In genomic region chr3:61903931-61904657, GRCh38 we compare ENCODE assay signal across 8 cellular contexts.
DNase-seq lines count a peak whose midpoint lies in the region; ATAC-seq and TF ChIP-seq lines count a peak whose summit lies in the region.

No MANE protein-coding gene starts in this region.

- H3K79me1 ChIP-seq in mesenchymal stem cell (replicated peaks; ENCODE audit: low read length, poor library complexity, severe bottlenecking) = peaks cover 37% of the 10 kb centered on the region

- no peak overlapping the region for H2BK120ac ChIP-seq in mesenchymal stem cell (ENCODE audit: low read depth, low read length)

- H3K9me3 Mint-ChIP-seq in brain (peaks cover 0 to 2% (median 0%) of the 10 kb centered on the region in 5 experiments), endothelial cell (ENCODE audit: unreplicated experiment) (no peaks in the 10 kb centered on the region)

- no peak overlapping the region for H2BK15ac ChIP-seq in mesenchymal stem cell (ENCODE audit: low read depth, poor library complexity, severe bottlenecking)

- no peaks in the 10 kb centered on the region for H3K9me3 ChIP-seq in mesenchymal stem cell (ENCODE audit: control insufficient read depth, low read length)

- no peak overlapping the region for H2BK12ac ChIP-seq in mesenchymal stem cell (ENCODE audit: low read length in 2 of 2)

- no peak overlapping the region for H3K4ac ChIP-seq in mesenchymal stem cell (ENCODE audit: low read depth in 1 of 2, low read length in 2 of 2)

- no peak overlapping the region for H2AK5ac ChIP-seq in mesenchymal stem cell (ENCODE audit: low read length, severe bottlenecking)

- DNase-seq in GM12865 (ENCODE audit: low read depth) (peak; percentile 6), mesenchymal stem cell (peak; percentile 26), OCI-M1 (lab: John Stamatoyannopoulos, UW) (no peak), ACHN (no peak), endothelial cell (ENCODE audit: low spot score) (no peak)
- no peak for DNase-seq in central memory CD4-positive, alpha-beta T cell

- H3K23ac ChIP-seq in mesenchymal stem cell (ENCODE audit: low read length in 2 of 2) = no peak overlapping the region

- no peaks in the 10 kb centered on the region for H3K27me3 ChIP-seq in mesenchymal stem cell (ENCODE audit: control insufficient read depth in 1 of 2, insufficient read depth in 1 of 2, low read length in 2 of 2)

- no peak overlapping the region for H4K8ac ChIP-seq in mesenchymal stem cell (ENCODE audit: low read length)

- H3K27me3 Mint-ChIP-seq in brain (no peaks in the 10 kb centered on the region), endothelial cell (ENCODE audit: unreplicated experiment) (peaks cover 6% of the 10 kb centered on the region)

- H3K9ac ChIP-seq in mesenchymal stem cell (ENCODE audit: low read length) = peak overlapping the region; percentile 46

- H4K91ac ChIP-seq in mesenchymal stem cell (ENCODE audit: low read length) = no peak overlapping the region

- ATAC-seq in HG03432 (IDR thresholded peaks at IDR 0.05; ENCODE audit: unreplicated experiment) = peak; percentile 65

- no peak overlapping the region for H3K4me2 ChIP-seq in mesenchymal stem cell (ENCODE audit: low read length, poor library complexity, severe bottlenecking)

- H3K4me3 Mint-ChIP-seq in brain (peak overlapping the region; percentile 14 to 40 (median 19)), endothelial cell (ENCODE audit: unreplicated experiment) (no peak overlapping the region)

- in situ Hi-C loops in ACHN (cut with HindIII; ENCODE audit: low pct_ligation_motif_present, low pct_unique_long_range_greater_than_20kb, low sequenced_read_pairs) = no loop called here

- peaks cover 4% of the 10 kb centered on the region for H3K4me1 ChIP-seq in mesenchymal stem cell (ENCODE audit: control insufficient read depth, insufficient read depth, low read depth, low read length)

- H3K14ac ChIP-seq in mesenchymal stem cell (ENCODE audit: low read length in 2 of 2) = no peak overlapping the region

- TF ChIP-seq CTCF in GM12865 (IDR thresholded peaks at IDR 0.05; ENCODE audit: insufficient read depth, low read depth, low read length, missing control alignments) (no peak), brain (conservative IDR thresholded peaks at IDR 0.05) (no peak), endothelial cell (IDR thresholded peaks at IDR 0.05; ENCODE audit: unreplicated experiment) (no peak)

- no peaks in the 10 kb centered on the region for H3K36me3 ChIP-seq in mesenchymal stem cell (ENCODE audit: control insufficient read depth in 1 of 2, insufficient read depth in 2 of 2, low read depth in 1 of 2, low read length in 2 of 2)

- H2AFZ ChIP-seq in mesenchymal stem cell (ENCODE audit: low read depth, low read length) = no peak overlapping the region

- H3K4me3 ChIP-seq in GM12865 (ENCODE audit: low read depth, low read length) = no peak overlapping the region
- peak overlapping the region in 1 of 2 experiments; percentile 23 for H3K4me3 ChIP-seq in mesenchymal stem cell (ENCODE audit: insufficient read depth in 1 of 2, low read depth in 1 of 2, low read length in 2 of 2)

- H3K27ac ChIP-seq in mesenchymal stem cell (ENCODE audit: low read length, poor library complexity, severe bottlenecking) = peak overlapping the region; percentile 43

- no peak overlapping the region for H2BK5ac ChIP-seq in mesenchymal stem cell (ENCODE audit: low read depth, low read length, poor library complexity, severe bottlenecking)

- H3K36me3 Mint-ChIP-seq in brain (no peaks in the 10 kb centered on the region), endothelial cell (ENCODE audit: low read depth, unreplicated experiment) (no peaks in the 10 kb centered on the region)

- 30% methylated on average over 4 of the region's 4 CpGs for WGBS in mesenchymal stem cell

- H3K4me1 Mint-ChIP-seq in brain (peaks cover 72% of the 10 kb centered on the region), endothelial cell (ENCODE audit: unreplicated experiment) (peaks cover 7% of the 10 kb centered on the region)

- H3K27ac Mint-ChIP-seq in brain = peak overlapping the region; percentile 84 to 96 (median 88)
- H3K27ac Mint-ChIP-seq in endothelial cell (ENCODE audit: unreplicated experiment) = no peak overlapping the region

- H3K18ac ChIP-seq in mesenchymal stem cell (ENCODE audit: low read depth in 1 of 2, low read length in 2 of 2) = no peak overlapping the region

Comparison
In these comparisons a context has a peak if more than half of its experiments do, and no peak if none do; other contexts are left out.
1. DNase-seq: peak in GM12865 (single experiment) and mesenchymal stem cell (single experiment); none in OCI-M1 (single experiment), ACHN (single experiment), endothelial cell (single experiment) and central memory CD4-positive, alpha-beta T cell (single experiment).